ENCODE assay signal across 7 cellular contexts in genomic region chr16:5234295-5235050, GRCh38.
"Had no signal": no experiment of that assay in that cellular context is flagged by ENCODE, and none has a peak within 500 bp of the region (broad histone marks: within the 10 kb centered on the region; RNA-seq: fewer than 3 reads in every experiment).

No MANE protein-coding gene starts in this region.

- H3K4me1 ChIP-seq: HAP-1 had no signal

- H3K36me3 ChIP-seq: HAP-1 had no signal

- H3K9me3 ChIP-seq: HAP-1 had no signal

- H3K27ac ChIP-seq: HL-60 had no signal

- H3K4me3 ChIP-seq: HAP-1, K562 had no signal

- ATAC-seq: K562 had no signal

- DNase-seq: GOT3, IMR-90, KG1 had no signal

- FAIRE-seq: H54, K562 had no signal
